In genomic region chr9:15543033-15543791, GRCh38 we compare ENCODE assay signal across 17 cellular contexts. TPM values are rescaled to one million over a fixed set of nuclear protein-coding genes. Genes with fewer than 3 reads are reported as not detected.
DNase-seq lines count a peak whose midpoint lies in the region; FAIRE-seq and TF ChIP-seq lines count a peak whose summit lies in the region.
"Had no signal": no experiment of that assay in that cellular context is flagged by ENCODE, and none has a peak within 500 bp of the region (broad histone marks: within the 10 kb centered on the region; RNA-seq: fewer than 3 reads in every experiment).

No MANE protein-coding gene starts in this region.

- no peak overlapping the region for H3K9ac ChIP-seq in smooth muscle cell (ENCODE audit: low read depth)

- H3K4me3 ChIP-seq in epithelial cell of esophagus (ENCODE audit: low read length) (no peak overlapping the region), smooth muscle cell (no peak overlapping the region), right atrium auricular region (no peak overlapping the region)
- H3K4me3 ChIP-seq: pancreas, thyroid gland had no signal

- TF ChIP-seq CTCF in epithelial cell of esophagus (IDR thresholded peaks at IDR 0.05; ENCODE audit: insufficient read depth, low read depth, low read length, missing control alignments) (no peak), smooth muscle cell (IDR thresholded peaks at IDR 0.05; ENCODE audit: borderline replicate concordance, insufficient read depth, poor library complexity, severe bottlenecking) (no peak), right atrium auricular region (IDR thresholded peaks at IDR 0.05) (no peak)

- no peaks in the 10 kb centered on the region for H3F3A ChIP-seq in smooth muscle cell (ENCODE audit: low read depth)

- TF ChIP-seq POLR2A in GM12892 (IDR thresholded peaks at IDR 0.05; ENCODE audit: low read depth, low read length) = no peak

- H3K27me3 ChIP-seq in smooth muscle cell (ENCODE audit: low read depth) (no peaks in the 10 kb centered on the region), right atrium auricular region (no peaks in the 10 kb centered on the region)
- H3K27me3 ChIP-seq: BE2C, pancreas, thyroid gland had no signal

- no peak overlapping the region for H2AFZ ChIP-seq in smooth muscle cell (ENCODE audit: low read depth)

- H3K9me3 ChIP-seq in smooth muscle cell (replicated peaks; ENCODE audit: low read depth) = no peaks in the 10 kb centered on the region
- H3K9me3 ChIP-seq in right atrium auricular region = no peaks in the 10 kb centered on the region
- H3K9me3 ChIP-seq: BE2C, pancreas, thyroid gland had no signal

- FAIRE-seq in GM12892 (lab: Jason Lieb, UNC) = no peak
- FAIRE-seq: kidney, pancreas had no signal

- 69% methylated on average over 4 of the region's 4 CpGs for WGBS in smooth muscle cell (ENCODE audit: low lambda C conversion rate)

- H3K4me1 ChIP-seq in smooth muscle cell (ENCODE audit: low read depth) (no peaks in the 10 kb centered on the region), right atrium auricular region (no peaks in the 10 kb centered on the region)
- H3K4me1 ChIP-seq: pancreas, thyroid gland had no signal

- no peaks in the 10 kb centered on the region for H3K36me3 ChIP-seq in smooth muscle cell (ENCODE audit: low read depth)
- H3K36me3 ChIP-seq in right atrium auricular region = no peaks in the 10 kb centered on the region
- H3K36me3 ChIP-seq: BE2C, pancreas, thyroid gland had no signal

- no peaks in the 10 kb centered on the region for H4K20me1 ChIP-seq in smooth muscle cell (ENCODE audit: low read depth)

- H3K27ac ChIP-seq in smooth muscle cell (ENCODE audit: low read depth) = no peak overlapping the region
- no peak overlapping the region for H3K27ac ChIP-seq in right atrium auricular region
- H3K27ac ChIP-seq: pancreas, thyroid gland had no signal

- H3K79me2 ChIP-seq in smooth muscle cell (ENCODE audit: low read depth) = no peaks in the 10 kb centered on the region

- peak; percentile 76 for DNase-seq in HCEC 1CT
- peak; percentile 63 for DNase-seq in NOMO-1 treated with DMSO at 0.1 percent for 48 hours (lab: John Stamatoyannopoulos, UW; ENCODE audit: unreplicated experiment)
- DNase-seq in epithelial cell of esophagus (ENCODE audit: low read depth) = peak; percentile 27
- no peak for DNase-seq in smooth muscle cell (lab: John Stamatoyannopoulos, UW; ENCODE audit: unreplicated experiment)
- DNase-seq in NCI-H146 treated with DMSO at 0.1 percent for 48 hours (lab: John Stamatoyannopoulos, UW; ENCODE audit: unreplicated experiment) = no peak
- DNase-seq in GM12892 (ENCODE audit: insufficient read length) = no peak
- DNase-seq in right atrium auricular region (ENCODE audit: low spot score) = no peak
- DNase-seq: BE2C; effector memory CD4-positive, alpha-beta T cell; hypothalamus; kidney; naive thymus-derived CD8-positive, alpha-beta T cell; NCI-H1930; NCI-H446 treated with DMSO at 0.1 percent for 48 hours; pancreas; stimulated activated naive CD4-positive, alpha-beta T cell; thyroid gland had no signal

- H3K4me2 ChIP-seq in smooth muscle cell = peak overlapping the region; percentile 10

RNA-seq across cellular contexts. Expression of gene CCDC171, which starts 9.6 kb away (rescaled TPM):
- 2.3 and 4.3 TPM in 2 replicates for total RNA-seq in smooth muscle cell
- 0.46 and 1.1 TPM in 2 replicates for polyA plus RNA-seq in smooth muscle cell
- 3.9 TPM for polyA plus RNA-seq in GM12892 (2012; ENCODE audit: missing spikeins)
- 1 to 10 TPM in 1 of 2 donors, under 1 TPM in 1; 0.90 to 1.4 TPM for total RNA-seq in right atrium auricular region

RNA-seq across cellular contexts. Expression of gene PSIP1, which starts 32.4 kb away (rescaled TPM):
- total RNA-seq in smooth muscle cell (25.1 and 32.9 TPM in 2 replicates), right atrium auricular region (10 to 100 TPM; 21.4 to 21.7 TPM)
- 31.0 and 31.9 TPM in 2 replicates for polyA plus RNA-seq in smooth muscle cell
- polyA plus RNA-seq in GM12892 (2012; ENCODE audit: missing spikeins) = 221 TPM

Comparison
In these comparisons a context has a peak if more than half of its experiments do, and no peak if none do; other contexts are left out.
1. DNase-seq: peak in HCEC 1CT (single experiment), NOMO-1 treated with DMSO at 0.1 percent for 48 hours (single experiment) and epithelial cell of esophagus (single experiment); none in smooth muscle cell (single experiment), NCI-H146 treated with DMSO at 0.1 percent for 48 hours (single experiment), GM12892 (single experiment) and right atrium auricular region (single experiment).